ENCODE assay signal across 25 cellular contexts in genomic region chr10:56874950-56875349, GRCh38.
"Had no signal": no experiment of that assay in that cellular context is flagged by ENCODE, and none has a peak within 500 bp of the region (broad histone marks: within the 10 kb centered on the region; RNA-seq: fewer than 3 reads in every experiment).

No MANE protein-coding gene starts in this region.

- H3K4me3 ChIP-seq: K562 had no signal

- ATAC-seq: activated CD4-positive, alpha-beta T cell treated with anti-CD3 and anti-CD28 coated beads for 36 hours; activated T-helper 17 cell treated with anti-CD3 and anti-CD28 coated beads, Interleukin-2, amount 50 U/mL, for 72 hours; K562; Right ventricle myocardium inferior had no signal

- H3K36me3 ChIP-seq: brain microvascular endothelial cell, WERI-Rb-1 had no signal

- H3K9me3 ChIP-seq: SK-N-SH had no signal

- FAIRE-seq: colon, K562 had no signal

- DNase-seq: activated CD4-positive, alpha-beta memory T cell treated with anti-CD3 and anti-CD28 coated beads, Interleukin-2, amount 10 ng/mL, durations not matched to agents 7 days and 5 days; activated CD4-positive, alpha-beta T cell treated with anti-CD3 and anti-CD28 coated beads for 36 hours; activated CD4-positive, alpha-beta T cell treated with anti-CD3 and anti-CD28 coated beads, Interleukin-2, amount 50 U/mL, for 1 hour; activated gamma-delta T cell; activated naive CD4-positive, alpha-beta T cell treated with anti-CD3 and anti-CD28 coated beads, Interleukin-2, amount 10 ng/mL, durations not matched to agents 7 days and 5 days; activated naive CD8-positive, alpha-beta T cell treated with anti-CD3 and anti-CD28 coated beads for 36 hours; activated T-cell treated with anti-CD3 and anti-CD28 coated beads for 4 hours; activated T-cell treated with anti-CD3 and anti-CD28 coated beads, Interleukin-2, amount 50 U/mL, for 48 hours; brain microvascular endothelial cell; cerebellar nuclear complex; Karpas-422; MM.1S; NCI-H1105 treated with DMSO at 0.1 percent for 48 hours; NCI-H1436 treated with DMSO at 0.1 percent for 48 hours; NCI-H1930; NCI-H524 treated with DMSO at 0.1 percent for 48 hours; NCI-H774; RPMI8226; SK-N-SH; T-helper 1 cell; WERI-Rb-1 had no signal

- H3K27ac ChIP-seq: brain microvascular endothelial cell, WERI-Rb-1 had no signal

- H3K27me3 ChIP-seq: brain microvascular endothelial cell had no signal
